Comparison of ENCODE assay signal across 19 cellular contexts in genomic region chr7:102989161-102989560, GRCh38.
DNase-seq lines count a peak whose midpoint lies in the region; ATAC-seq, FAIRE-seq and TF ChIP-seq lines count a peak whose summit lies in the region.
"Had no signal": no experiment of that assay in that cellular context is flagged by ENCODE, and none has a peak within 500 bp of the region (broad histone marks: within the 10 kb centered on the region; RNA-seq: fewer than 3 reads in every experiment).

No MANE protein-coding gene starts in this region.

- intact Hi-C loops in HepG2 (cut with micrococcal nuclease; ENCODE audit: unreplicated experiment): no loop called here
- intact Hi-C loops in right lobe of liver (cut with DNase I): no loop called here

- H3K4me2 ChIP-seq in HepG2 (ENCODE audit: low read depth, low read length): no peak overlapping the region
- H3K4me2 ChIP-seq: KMS-11 had no signal

- TF ChIP-seq POLR2A in HepG2 (IDR thresholded peaks at IDR 0.05; ENCODE audit: insufficient read depth in 1 of 2, low read depth in 2 of 2, low read length in 2 of 2): no peak
- TF ChIP-seq POLR2A in right lobe of liver (IDR thresholded peaks at IDR 0.05): no peak

- H2AFZ ChIP-seq in HepG2 (ENCODE audit: low read length): no peak overlapping the region

- TF ChIP-seq EP300 in HepG2 (IDR thresholded peaks at IDR 0.05; ENCODE audit: low read depth in 2 of 2, low read length in 2 of 2) (no peak), HepG2 (CRISPR knock-in tag; IDR thresholded peaks at IDR 0.05; ENCODE audit: borderline replicate concordance) (no peak)

- in situ Hi-C loops in HepG2 (cut with HindIII; ENCODE audit: extremely low pct_ligation_motif_present, low pct_unique_long_range_greater_than_20kb): no loop called here
- in situ Hi-C loops in HAP-1 (cut with MboI; ENCODE audit: low sequenced_read_pairs): no loop called here

- POLR2A ChIA-PET in HepG2 (lab: Yijun Ruan, JAX): no interaction called here

- 1% methylated on average over 3 of the region's 3 CpGs for WGBS in HepG2 (ENCODE audit: low lambda C conversion rate)
- WGBS in right lobe of liver (ENCODE audit: insufficient coverage, low coverage, low lambda C conversion rate, missing lambda C conversion rate): 58% methylated on average over 3 of the region's 3 CpGs

- H3K9me3 ChIP-seq in HepG2 (ENCODE audit: low read length): no peaks in the 10 kb centered on the region
- H3K9me3 ChIP-seq in right lobe of liver: no peaks in the 10 kb centered on the region
- H3K9me3 ChIP-seq in HAP-1: no peaks in the 10 kb centered on the region

- H3K4me3 ChIP-seq in HepG2 (replicated peaks in 1 of 3; ENCODE audit: insufficient read depth in 1 of 3, low read depth in 2 of 3, low read length in 3 of 3) (no peak overlapping the region), right lobe of liver (no peak overlapping the region), fibroblast of villous mesenchyme (ENCODE audit: low read depth, low read length) (no peak overlapping the region), HAP-1 (no peak overlapping the region)
- H3K4me3 ChIP-seq: SJSA1 had no signal

- no peak for FAIRE-seq in HepG2 (lab: Jason Lieb, UNC)
- FAIRE-seq: GM19239, H54 had no signal

- peak; percentile 12 for DNase-seq in HepG2 (ENCODE audit: low spot score)
- no peak for DNase-seq in right lobe of liver
- peak; percentile 46 for DNase-seq in OCI-M1 (lab: John Stamatoyannopoulos, UW)
- DNase-seq in fibroblast of villous mesenchyme (ENCODE audit: low read depth): peak; percentile 40
- DNase-seq in HAP-1 (ENCODE audit: low spot score in 2 of 2): no peak
- no peak for DNase-seq in NCI-H226
- no peak for DNase-seq in cerebellar nuclear complex (lab: John Stamatoyannopoulos, UW)
- DNase-seq in DMS79 treated with DMSO at 0.1 percent for 48 hours (lab: John Stamatoyannopoulos, UW): no peak
- DNase-seq: Calu3; CD4-positive, alpha-beta T cell; MM.1S; NCI-H1092 treated with DMSO at 0.1 percent for 48 hours; NCI-H1694; NCI-H2107; NCI-H69 had no signal

- no peaks in the 10 kb centered on the region for H4K20me1 ChIP-seq in HepG2 (ENCODE audit: insufficient read depth, low read length)

- TF ChIP-seq CTCF in HepG2 (CRISPR knock-in tag; IDR thresholded peaks at IDR 0.05): no peak
- TF ChIP-seq CTCF in right lobe of liver (IDR thresholded peaks at IDR 0.05): no peak
- TF ChIP-seq CTCF in fibroblast of villous mesenchyme (IDR thresholded peaks at IDR 0.05; ENCODE audit: insufficient read depth, low read depth, low read length): no peak

- no peaks in the 10 kb centered on the region for H3K27me3 ChIP-seq in HepG2 (ENCODE audit: control insufficient read depth in 1 of 2, insufficient read depth in 2 of 2, low read length in 2 of 2)
- H3K27me3 ChIP-seq in right lobe of liver: no peaks in the 10 kb centered on the region
- no peaks in the 10 kb centered on the region for H3K27me3 ChIP-seq in HAP-1 (ENCODE audit: low read depth)
- H3K27me3 ChIP-seq: SJSA1 had no signal

- no TSS peak for BruUV-seq in HepG2 (replicated peaks; lab: Mats Ljungman, UMichigan)

- H3K27ac ChIP-seq in HepG2 (ENCODE audit: extremely low read length, insufficient read depth, low read length): no peak overlapping the region
- H3K27ac ChIP-seq in right lobe of liver: no peak overlapping the region
- H3K27ac ChIP-seq: KMS-11, SJSA1 had no signal

- H3K9ac ChIP-seq in HepG2 (ENCODE audit: insufficient read depth, low read depth, low read length): no peak overlapping the region
- H3K9ac ChIP-seq: KMS-11 had no signal

- H3K36me3 ChIP-seq in HepG2 (replicated peaks in 1 of 2; ENCODE audit: control insufficient read depth in 1 of 2, insufficient read depth in 2 of 2, low read length in 2 of 2) (no peaks in the 10 kb centered on the region), right lobe of liver (no peaks in the 10 kb centered on the region), HAP-1 (replicated peaks) (no peaks in the 10 kb centered on the region)
- H3K36me3 ChIP-seq: SJSA1 had no signal

- no peaks in the 10 kb centered on the region for H3K79me2 ChIP-seq in HepG2 (ENCODE audit: insufficient read depth, low read length)

- H3K4me1 ChIP-seq in HepG2 (ENCODE audit: insufficient read depth, low read length) (peaks cover 43% of the 10 kb centered on the region), right lobe of liver (peaks cover 0 to 15% (median 0%) of the 10 kb centered on the region in 4 donors), HAP-1 (no peaks in the 10 kb centered on the region)

- TF ChIP-seq RAD21 in HepG2 (CRISPR knock-in tag; IDR thresholded peaks at IDR 0.05): no peak

- CTCF ChIA-PET in HepG2 (lab: Yijun Ruan, JAX; ENCODE audit: low intra/inter-chr PET ratio, low total read pairs): no interaction called here

- ATAC-seq in HepG2: no peak
- no peak for ATAC-seq in right lobe of liver

TF ChIP-seq in HepG2, 621 proteins besides CTCF, POLR2A, EP300 and RAD21:
- TF ChIP-seq TCF7 (IDR thresholded peaks at IDR 0.05; ENCODE audit: low read depth) (0 out of 2 replicates have a peak, but pooled peaks have one; percentile 28), ZSCAN9 (CRISPR knock-in tag; IDR thresholded peaks at IDR 0.05; ENCODE audit: borderline replicate concordance) (no peak)

Comparison
In these comparisons a context has a peak if more than half of its experiments do, and no peak if none do; other contexts are left out.
1. DNase-seq: peak in HepG2 (single experiment), OCI-M1 (single experiment) and fibroblast of villous mesenchyme (single experiment); none in right lobe of liver (0 of 3), HAP-1 (0 of 2), NCI-H226 (single experiment), cerebellar nuclear complex (0 of 2) and DMS79 treated with DMSO at 0.1 percent for 48 hours (single experiment).